10 cellular contexts compared by ENCODE assay signal in the genomic region with DNA sequence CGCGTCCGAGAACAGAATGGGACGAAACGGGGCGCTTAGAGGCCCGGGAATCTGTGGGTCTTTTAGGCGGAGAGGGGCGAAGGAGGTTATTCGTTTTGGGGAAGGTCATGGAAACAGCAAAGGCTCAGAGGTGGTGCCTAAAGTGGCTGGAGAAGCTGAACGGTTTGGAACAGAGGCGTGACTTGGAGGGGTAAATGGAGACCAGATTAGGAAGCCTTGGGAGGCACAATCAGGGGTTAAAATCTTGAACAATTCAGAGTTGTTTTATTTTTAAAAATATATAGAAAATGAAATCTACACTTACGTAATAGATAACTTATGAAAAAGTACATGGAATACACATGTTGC. TPM values are rescaled to one million over a fixed set of nuclear protein-coding genes. Genes with fewer than 3 reads are reported as not detected.
DNase-seq lines count a peak whose midpoint lies in the region; ATAC-seq, FAIRE-seq and TF ChIP-seq lines count a peak whose summit lies in the region.
"Had no signal": no experiment of that assay in that cellular context is flagged by ENCODE, and none has a peak within 500 bp of the region (broad histone marks: within the 10 kb centered on the region; RNA-seq: fewer than 3 reads in every experiment).

No MANE protein-coding gene starts in this region.

- H4K20me1 ChIP-seq in neural cell (ENCODE audit: insufficient read depth): no peaks in the 10 kb centered on the region

- H3K4me3 ChIP-seq in ACC112 (ENCODE audit: low read depth, low read length): peak overlapping the region; percentile 70
- peak overlapping the region; percentile 28 to 34 for H3K4me3 ChIP-seq in Panc1 (ENCODE audit: low read depth in 2 of 2, low read length in 2 of 2)
- peak overlapping the region; percentile 64 to 72 (median 68) for H3K4me3 ChIP-seq in esophagus muscularis mucosa
- peak overlapping the region; percentile 59 for H3K4me3 ChIP-seq in neural cell (ENCODE audit: low read length)

- H3K79me2 ChIP-seq in ACC112 (ENCODE audit: control insufficient read depth, insufficient read depth, low read length, unreplicated experiment) (no peaks in the 10 kb centered on the region), neural cell (replicated peaks; ENCODE audit: insufficient read depth, low read length) (no peaks in the 10 kb centered on the region)

- no peaks in the 10 kb centered on the region for H3F3A ChIP-seq in neural cell (ENCODE audit: insufficient read depth, low read length, poor library complexity, severe bottlenecking)

- POLR2A ChIA-PET in Panc1 (lab: Charles Lee): interaction anchor here (0.7 kb wide), 1 partner anchor 15 kb away, joined by 7 read pairs; a partner anchor contains a TSS

- 2% methylated on average over 13 of the region's 13 CpGs for WGBS in esophagus muscularis mucosa

- in situ Hi-C loops in Panc1 (cut with HindIII; ENCODE audit: low pct_unique_long_range_greater_than_20kb, low sequenced_read_pairs): no loop called here
- in situ Hi-C loops in GM13976 (cut with MboI; ENCODE audit: low sequenced_read_pairs, unreplicated experiment): no loop called here

- DNase-seq in Panc1 (ENCODE audit: low read depth, low spot score) (no peak), esophagus muscularis mucosa (ENCODE audit: extremely low spot score) (no peak), RPMI8226 (no peak), ureter (ENCODE audit: low spot score) (no peak), GM13976 (ENCODE audit: low spot score) (no peak), RCC 7860 (ENCODE audit: low spot score) (no peak)
- DNase-seq: activated B cell treated with CpG ODN at 0.5 μM for 24 hours, NCI-H1436 treated with DMSO at 0.1 percent for 48 hours had no signal

- peak; percentile 56; the same call in 1 of the 2 replicates for ATAC-seq in Panc1

- H3K9me2 ChIP-seq in neural cell (ENCODE audit: insufficient read depth, low read length): no peaks in the 10 kb centered on the region

- BruUV-seq in Panc1 (replicated peaks; lab: Mats Ljungman, UMichigan): no TSS peak

- peak overlapping the region; percentile 22 for H3K4me2 ChIP-seq in neural cell (ENCODE audit: low read length)

- peaks cover 4% of the 10 kb centered on the region for H3K4me1 ChIP-seq in ACC112 (ENCODE audit: control insufficient read depth, insufficient read depth, low read length, unreplicated experiment)
- H3K4me1 ChIP-seq in Panc1 (ENCODE audit: control insufficient read depth, insufficient read depth, low read length): no peaks in the 10 kb centered on the region
- peaks cover 8 to 53% (median 38%) of the 10 kb centered on the region in 4 donors for H3K4me1 ChIP-seq in esophagus muscularis mucosa

- H3K27ac ChIP-seq in ACC112 (ENCODE audit: low read depth, low read length) (no peak overlapping the region), Panc1 (ENCODE audit: low read length) (no peak overlapping the region), esophagus muscularis mucosa (replicated peaks in 1 of 4) (peak overlapping the region; percentile 83 to 90 (median 87)), neural cell (ENCODE audit: low read length) (no peak overlapping the region)

- intact Hi-C loops in Panc1 (cut with micrococcal nuclease; ENCODE audit: unreplicated experiment) (no loop called here), esophagus muscularis mucosa (cut with DNase I) (no loop called here)

- H3K9ac ChIP-seq in neural cell (ENCODE audit: low read length): no peak overlapping the region

- CTCF ChIA-PET in Panc1 (lab: Charles Lee): no interaction called here

- H3K27me3 ChIP-seq in ACC112 (ENCODE audit: insufficient read depth, low read length) (peaks cover 75% of the 10 kb centered on the region), Panc1 (ENCODE audit: control insufficient read depth, insufficient read depth, low read length) (peaks cover 26% of the 10 kb centered on the region), esophagus muscularis mucosa (no peaks in the 10 kb centered on the region), neural cell (ENCODE audit: insufficient read depth, low read depth, low read length) (peaks cover 20% of the 10 kb centered on the region)

- no peaks in the 10 kb centered on the region; the same call in 1 of the 2 replicates for H3K9me3 ChIP-seq in Panc1 (ENCODE audit: control insufficient read depth, insufficient read depth, low read depth, low read length)
- peaks cover 0 to 4% (median 0%) of the 10 kb centered on the region in 4 donors for H3K9me3 ChIP-seq in esophagus muscularis mucosa
- H3K9me3 ChIP-seq in neural cell (ENCODE audit: low read length): no peaks in the 10 kb centered on the region

- no peak overlapping the region for H2AFZ ChIP-seq in ACC112 (ENCODE audit: low read length, unreplicated experiment)
- H2AFZ ChIP-seq in neural cell (ENCODE audit: low read depth, low read length): no peak overlapping the region

- H3K36me3 ChIP-seq in ACC112 (ENCODE audit: insufficient read depth, low read length) (no peaks in the 10 kb centered on the region), Panc1 (ENCODE audit: control insufficient read depth, insufficient read depth, low read length) (no peaks in the 10 kb centered on the region), esophagus muscularis mucosa (no peaks in the 10 kb centered on the region), neural cell (ENCODE audit: insufficient read depth, low read length) (no peaks in the 10 kb centered on the region)

- no peak for TF ChIP-seq CTCF in Panc1 (IDR thresholded peaks at IDR 0.05)
- TF ChIP-seq CTCF in esophagus muscularis mucosa (IDR thresholded peaks at IDR 0.05): no peak
- no peak for TF ChIP-seq CTCF in neural cell (IDR thresholded peaks at IDR 0.05; ENCODE audit: poor library complexity, severe bottlenecking)
- no peak for TF ChIP-seq CTCF in GM13976 (IDR thresholded peaks at IDR 0.05; ENCODE audit: borderline replicate concordance, control extremely low read depth, extremely low read depth, insufficient read depth, missing control alignments)

- TF ChIP-seq POLR2A in esophagus muscularis mucosa (IDR thresholded peaks at IDR 0.05; ENCODE audit: low read depth): no peak

- no peak for FAIRE-seq in RCC 7860 (lab: Jason Lieb, UNC)

- TF ChIP-seq EP300 in esophagus muscularis mucosa (IDR thresholded peaks at IDR 0.05) (no peak), neural cell (conservative IDR thresholded peaks at IDR 0.05; ENCODE audit: poor library complexity, severe bottlenecking) (no peak)

- TF ChIP-seq RAD21 in neural cell (conservative IDR thresholded peaks at IDR 0.05): no peak

TF ChIP-seq in neural cell, 6 proteins besides CTCF, POLR2A, EP300 and RAD21:
- TF ChIP-seq TAF1 (IDR thresholded peaks at IDR 0.05; ENCODE audit: low read depth) (no peak), SMC3 (conservative IDR thresholded peaks at IDR 0.05; ENCODE audit: poor library complexity) (no peak), EZH2 (IDR thresholded peaks at IDR 0.05; ENCODE audit: borderline replicate concordance, insufficient read depth, low read length, poor library complexity, severe bottlenecking) (no peak)

RNA-seq across cellular contexts. Expression of a gene that starts 0.2 kb away (rescaled TPM):
- total RNA-seq in Panc1 (2021; ENCODE audit: unreplicated experiment): not detected
- not detected for polyA plus RNA-seq in Panc1 (2012; ENCODE audit: insufficient read length)
- 1 to 10 TPM; 2.7 to 4.6 (median 3.6) TPM for total RNA-seq in esophagus muscularis mucosa
- polyA plus RNA-seq in neural cell: 0.14 TPM in 1 of 2 replicates, not detected in the other
- polyA minus RNA-seq in neural cell: not detected in 2 replicates
- total RNA-seq in ureter: 2.1 TPM
- total RNA-seq: activated B cell treated with CpG ODN at 0.5 μM for 24 hours had no signal

RNA-seq across cellular contexts. Expression of a gene that starts 14.7 kb away (rescaled TPM):
- total RNA-seq in Panc1 (2021; ENCODE audit: unreplicated experiment): not detected
- polyA plus RNA-seq in Panc1 (2012; ENCODE audit: insufficient read length): not detected
- total RNA-seq in esophagus muscularis mucosa: not detected
- polyA plus RNA-seq in neural cell: not detected in 2 replicates
- polyA minus RNA-seq in neural cell: not detected in 2 replicates
- total RNA-seq in ureter: not detected
- total RNA-seq: activated B cell treated with CpG ODN at 0.5 μM for 24 hours had no signal

RNA-seq across cellular contexts. Expression of a gene that starts 45.4 kb away (rescaled TPM):
- total RNA-seq in Panc1 (2021; ENCODE audit: unreplicated experiment) (15.2 TPM), esophagus muscularis mucosa (10 to 100 TPM in 3 of 4 donors, 1 to 10 TPM in 1; 9.1 to 28.0 (median 20.1) TPM), ureter (56.7 TPM)
- 5.7 TPM for polyA plus RNA-seq in Panc1 (2012; ENCODE audit: insufficient read length)
- not detected in 2 replicates for polyA plus RNA-seq in neural cell
- not detected in 2 replicates for polyA minus RNA-seq in neural cell

Comparison
In these comparisons a context has a peak if more than half of its experiments do, and no peak if none do; other contexts are left out.
1. H3K27ac ChIP-seq: peak in esophagus muscularis mucosa (4 of 4); none in ACC112 (single experiment), Panc1 (single experiment) and neural cell (single experiment).
2. Peak in every context shown above with its lines, with median percentiles within 50 percentile points of each other: H3K4me3 ChIP-seq.